In genomic region chr11:75924966-75925784, GRCh38 we compare ENCODE assay signal across 15 cellular contexts.
DNase-seq lines count a peak whose midpoint lies in the region; ATAC-seq, FAIRE-seq and TF ChIP-seq lines count a peak whose summit lies in the region.
"Had no signal": no experiment of that assay in that cellular context is flagged by ENCODE, and none has a peak within 500 bp of the region (broad histone marks: within the 10 kb centered on the region; RNA-seq: fewer than 3 reads in every experiment).

No MANE protein-coding gene starts in this region.

- BruUV-seq in endothelial cell of umbilical vein (replicated peaks; lab: Mats Ljungman, UMichigan), result no TSS peak

- POLR2A ChIA-PET in endothelial cell of umbilical vein (lab: Charles Lee), result no interaction called here
- POLR2A ChIA-PET in CD8-positive, alpha-beta T cell (lab: Charles Lee), result no interaction called here

- peak overlapping the region; percentile 19 for H2AFZ ChIP-seq in ACC112 (ENCODE audit: low read length, unreplicated experiment)
- no peak overlapping the region for H2AFZ ChIP-seq in endothelial cell of umbilical vein (ENCODE audit: low read depth, low read length)

- peaks cover 12% of the 10 kb centered on the region for H3K4me1 Mint-ChIP-seq in CD8-positive, alpha-beta T cell (ENCODE audit: low read depth)

- dilution Hi-C loops in endothelial cell of umbilical vein (cut with MboI; ENCODE audit: extremely low pct_ligation_motif_present, low sequenced_read_pairs), result no loop called here

- TF ChIP-seq EP300 in transverse colon (IDR thresholded peaks at IDR 0.05; ENCODE audit: low read depth), result no peak

- H3K9me3 ChIP-seq in endothelial cell of umbilical vein (replicated peaks; ENCODE audit: control insufficient read depth, insufficient read depth, low read length) (no peaks in the 10 kb centered on the region), transverse colon (no peaks in the 10 kb centered on the region)
- no peaks in the 10 kb centered on the region for H3K9me3 ChIP-seq in CD8-positive, alpha-beta T cell (ENCODE audit: low read length)

- no peak overlapping the region for H3K27ac Mint-ChIP-seq in CD8-positive, alpha-beta T cell
- H3K27ac Mint-ChIP-seq: activated B cell treated with CpG ODN at 0.5 μM for 24 hours; activated T-helper 2 cell treated with anti-CD3 and anti-CD28 coated beads, Interferon-gamma antibody, Interleukin-2, Interleukin-4, amounts not matched to agents 10 μg/mL and 5 μg/mL and 100 μg/mL, durations not matched to agents 14 hours and 24 hours and 36 hours had no signal

- H3K4me2 ChIP-seq in endothelial cell of umbilical vein (ENCODE audit: insufficient read depth, low read length), result peak overlapping the region; percentile 53

- H3K4me1 ChIP-seq in ACC112 (ENCODE audit: control insufficient read depth, insufficient read depth, low read length, unreplicated experiment) (peaks cover 27% of the 10 kb centered on the region), endothelial cell of umbilical vein (ENCODE audit: control insufficient read depth, extremely low read depth, insufficient read depth, low read length) (peaks cover 17% of the 10 kb centered on the region), transverse colon (peaks cover 13 to 33% (median 18%) of the 10 kb centered on the region in 4 donors)
- no peaks in the 10 kb centered on the region for H3K4me1 ChIP-seq in CD8-positive, alpha-beta T cell (ENCODE audit: insufficient read depth, low read length)

- peaks cover 4% of the 10 kb centered on the region for H3K36me3 Mint-ChIP-seq in CD8-positive, alpha-beta T cell

- H3K79me2 ChIP-seq in ACC112 (ENCODE audit: control insufficient read depth, insufficient read depth, low read length, unreplicated experiment) (peaks cover 11% of the 10 kb centered on the region), endothelial cell of umbilical vein (ENCODE audit: control insufficient read depth, insufficient read depth, low read length) (peaks cover 38% of the 10 kb centered on the region)

- CTCF ChIA-PET in endothelial cell of umbilical vein (lab: Charles Lee), result interaction anchor here (0.8 to 1.9 kb wide), 2 partner anchors 10 to 24 kb away, joined by 3 to 6 read pairs; no protein-coding TSS in a partner anchor
- CTCF ChIA-PET in CD8-positive, alpha-beta T cell (lab: Charles Lee), result no interaction called here

- H3K9me1 ChIP-seq in endothelial cell of umbilical vein (replicated peaks; ENCODE audit: control insufficient read depth, extremely low read depth, insufficient read depth, low read length), result peaks cover 6% of the 10 kb centered on the region

- TF ChIP-seq POLR2A in endothelial cell of umbilical vein (IDR thresholded peaks at IDR 0.05; ENCODE audit: low read depth, low read length) (no peak), transverse colon (IDR thresholded peaks at IDR 0.05) (no peak)

- intact Hi-C loops in endothelial cell of umbilical vein (cut with micrococcal nuclease), result loop anchor here (5.0 kb wide), 1 partner anchor 107 kb away; no protein-coding TSS in a partner anchor
- intact Hi-C loops in transverse colon (cut with DNase I; ENCODE audit: low total_unique reads), result no loop called here
- intact Hi-C loops in CD8-positive, alpha-beta T cell (cut with DNase I, micrococcal nuclease), result no loop called here

- H3K4me3 Mint-ChIP-seq in CD8-positive, alpha-beta T cell, result no peak overlapping the region
- H3K4me3 Mint-ChIP-seq: activated B cell treated with CpG ODN at 0.5 μM for 24 hours had no signal

- peak; percentile 79 for DNase-seq in LNCaP clone FGC (ENCODE audit: low read depth)
- DNase-seq in endothelial cell of umbilical vein (ENCODE audit: low read depth, low spot score), result peak; percentile 64
- DNase-seq in left lobe of liver (ENCODE audit: low spot score), result no peak
- DNase-seq in transverse colon, result no peak
- no peak for DNase-seq in CD8-positive, alpha-beta T cell
- DNase-seq in effector CD4-positive, alpha-beta T cell, result no peak
- DNase-seq: ACHN; activated B cell treated with CpG ODN at 0.5 μM for 24 hours; cerebellar nuclear complex; SIG-M5; stimulated activated CD4-positive, alpha-beta T cell treated with anti-CD3 and anti-CD28 coated beads, Interleukin-12 subunit alpha, Interleukin-12 subunit beta, amount 100 ng/mL, for 4 hours had no signal

- no peaks in the 10 kb centered on the region for H3K27me3 ChIP-seq in ACC112 (ENCODE audit: insufficient read depth, low read length)
- H3K27me3 ChIP-seq in endothelial cell of umbilical vein (ENCODE audit: control insufficient read depth in 2 of 2, insufficient read depth in 2 of 2, low read length in 2 of 2), result no peaks in the 10 kb centered on the region
- no peaks in the 10 kb centered on the region for H3K27me3 ChIP-seq in transverse colon
- no peaks in the 10 kb centered on the region for H3K27me3 ChIP-seq in CD8-positive, alpha-beta T cell (ENCODE audit: insufficient read depth, low read length)

- H3K9me3 Mint-ChIP-seq in CD8-positive, alpha-beta T cell, result no peaks in the 10 kb centered on the region
- H3K9me3 Mint-ChIP-seq: activated T-helper 2 cell treated with anti-CD3 and anti-CD28 coated beads, Interferon-gamma antibody, Interleukin-2, Interleukin-4, amounts not matched to agents 10 μg/mL and 5 μg/mL and 100 μg/mL, durations not matched to agents 14 hours and 24 hours and 36 hours had no signal

- ATAC-seq in left lobe of liver (peak; percentile 55), HG02885 (IDR thresholded peaks at IDR 0.05; ENCODE audit: poor library complexity, unreplicated experiment) (no peak)
- no peak for ATAC-seq in CD8-positive, alpha-beta T cell
- ATAC-seq: K562 had no signal

- no peak overlapping the region for H3K9ac ChIP-seq in endothelial cell of umbilical vein (replicated peaks; ENCODE audit: extremely low read depth, insufficient read depth, low read length)

- FAIRE-seq in endothelial cell of umbilical vein (lab: Jason Lieb, UNC), result peak; percentile 43
- FAIRE-seq: K562 had no signal

- peaks cover 8% of the 10 kb centered on the region for H4K20me1 ChIP-seq in endothelial cell of umbilical vein (replicated peaks; ENCODE audit: control insufficient read depth, extremely low read depth, insufficient read depth, low read length)

- no peaks in the 10 kb centered on the region for H3K27me3 Mint-ChIP-seq in CD8-positive, alpha-beta T cell (ENCODE audit: low read depth)
- H3K27me3 Mint-ChIP-seq: activated B cell treated with CpG ODN at 0.5 μM for 24 hours had no signal

- peak overlapping the region; percentile 46 for H3K4me3 ChIP-seq in ACC112 (ENCODE audit: low read depth, low read length)
- H3K4me3 ChIP-seq in LNCaP clone FGC (ENCODE audit: low read depth, low read length), result no peak overlapping the region
- peak overlapping the region in 1 of 3 experiments; percentile 8 for H3K4me3 ChIP-seq in endothelial cell of umbilical vein (replicated peaks in 1 of 3; ENCODE audit: insufficient read depth in 1 of 3, low read depth in 1 of 3, low read length in 3 of 3)
- no peak overlapping the region for H3K4me3 ChIP-seq in transverse colon
- no peak overlapping the region for H3K4me3 ChIP-seq in CD8-positive, alpha-beta T cell (ENCODE audit: low read depth, low read length)
- H3K4me3 ChIP-seq: K562 had no signal

- H3K27ac ChIP-seq in ACC112 (ENCODE audit: low read depth, low read length) (peak overlapping the region; percentile 76), endothelial cell of umbilical vein (ENCODE audit: insufficient read depth, low read depth, low read length) (peak overlapping the region; percentile 24), transverse colon (peak overlapping the region in 2 of 4 donors; percentile 4 to 27)
- H3K27ac ChIP-seq in CD8-positive, alpha-beta T cell (ENCODE audit: low read depth, low read length), result no peak overlapping the region

- H3K36me3 ChIP-seq in ACC112 (ENCODE audit: insufficient read depth, low read length), result no peaks in the 10 kb centered on the region
- H3K36me3 ChIP-seq in endothelial cell of umbilical vein (ENCODE audit: control insufficient read depth in 2 of 2, extremely low read depth in 1 of 2, insufficient read depth in 2 of 2, low read length in 2 of 2), result no peaks in the 10 kb centered on the region
- no peaks in the 10 kb centered on the region for H3K36me3 ChIP-seq in transverse colon
- no peaks in the 10 kb centered on the region for H3K36me3 ChIP-seq in CD8-positive, alpha-beta T cell (ENCODE audit: insufficient read depth, low read length)

- in situ Hi-C loops in transverse colon (cut with MboI; ENCODE audit: low pct_ligation_motif_present in 1 of 4, low pct_unique_long_range_greater_than_20kb in 1 of 4, low sequenced_read_pairs in 3 of 4), result no loop called here

- TF ChIP-seq CTCF in LNCaP clone FGC (IDR thresholded peaks at IDR 0.05; ENCODE audit: control insufficient read depth, extremely low read depth, insufficient read depth), result no peak
- TF ChIP-seq CTCF in endothelial cell of umbilical vein (IDR thresholded peaks at IDR 0.05; ENCODE audit: extremely low read depth in 1 of 2, insufficient read depth in 1 of 2, low read depth in 1 of 2, low read length in 2 of 2), result no peak
- no peak for TF ChIP-seq CTCF in transverse colon (IDR thresholded peaks at IDR 0.05)
- no peak for TF ChIP-seq CTCF in CD8-positive, alpha-beta T cell (IDR thresholded peaks at IDR 0.05)

- WGBS in transverse colon (ENCODE audit: low coverage in 1 of 2), 2 donors, result 48 to 50% methylated on average over 6 of the region's 6 CpGs

TF ChIP-seq in endothelial cell of umbilical vein, 7 proteins besides CTCF, POLR2A, EP300 and RAD21:
- no peak for TF ChIP-seq JUN (IDR thresholded peaks at IDR 0.05; ENCODE audit: borderline replicate concordance, insufficient read depth, insufficient read length, low read depth)
- peak; percentile 46 for TF ChIP-seq FOS (IDR thresholded peaks at IDR 0.05; ENCODE audit: borderline replicate concordance, insufficient read depth, low read length)

Comparison
In these comparisons a context has a peak if more than half of its experiments do, and no peak if none do; other contexts are left out.
1. DNase-seq: peak in LNCaP clone FGC (single experiment) and endothelial cell of umbilical vein (single experiment); none in left lobe of liver (single experiment), transverse colon (single experiment), CD8-positive, alpha-beta T cell (0 of 7) and effector CD4-positive, alpha-beta T cell (single experiment).